14 cellular contexts compared by ENCODE assay signal in the genomic region with DNA sequence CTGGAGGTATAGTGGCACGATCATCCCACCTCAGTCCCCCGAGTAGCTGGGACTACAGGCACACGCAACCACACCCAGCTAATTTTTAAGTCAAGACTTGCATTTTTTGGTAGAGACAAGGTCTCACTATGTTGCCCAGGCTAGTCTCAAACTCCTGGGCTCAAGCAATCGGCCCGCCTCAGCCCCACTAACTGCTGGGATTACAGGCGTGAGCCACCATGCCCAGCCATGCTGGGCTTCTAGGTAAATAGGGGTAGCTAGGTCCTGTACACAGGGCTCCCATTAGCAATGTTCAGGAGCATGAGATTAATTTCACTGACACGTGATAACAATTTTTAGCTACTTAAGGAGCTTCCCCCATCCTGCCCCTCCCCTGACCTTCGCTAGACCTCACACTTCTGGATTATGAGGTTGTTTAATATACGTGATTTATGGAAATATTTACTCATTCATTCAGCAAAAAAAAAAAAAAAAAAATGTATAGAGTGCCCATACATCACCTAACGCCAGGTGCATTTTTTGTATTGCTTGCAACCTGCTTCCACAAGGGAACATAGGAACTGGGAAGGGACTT. TPM values are rescaled to one million over a fixed set of nuclear protein-coding genes. Genes with fewer than 3 reads are reported as not detected.
DNase-seq lines count a peak whose midpoint lies in the region; ATAC-seq lines count a peak whose summit lies in the region.
"Had no signal": no experiment of that assay in that cellular context is flagged by ENCODE, and none has a peak within 500 bp of the region (broad histone marks: within the 10 kb centered on the region; RNA-seq: fewer than 3 reads in every experiment).

No MANE protein-coding gene starts in this region.

- peak overlapping the region; percentile 80 for H3K27ac Mint-ChIP-seq in activated CD8-positive, alpha-beta memory T cell treated with anti-CD3 and anti-CD28 coated beads, Interleukin-2, amount 10 ng/mL, durations not matched to agents 7 days and 5 days
- peak overlapping the region; percentile 96 for H3K27ac Mint-ChIP-seq in activated naive CD8-positive, alpha-beta T cell treated with anti-CD3 and anti-CD28 coated beads, Interleukin-2, amount 50 U/mL, for 24 hours
- H3K27ac Mint-ChIP-seq in stimulated activated effector memory CD8-positive, alpha-beta T cell treated with anti-CD3 and anti-CD28 coated beads, Interleukin-12 subunit alpha, Interleukin-12 subunit beta, amount 100 ng/mL, for 72 hours = peak overlapping the region; percentile 60

- H3K4me3 Mint-ChIP-seq in activated CD8-positive, alpha-beta memory T cell treated with anti-CD3 and anti-CD28 coated beads, Interleukin-2, amount 10 ng/mL, durations not matched to agents 7 days and 5 days = peak overlapping the region; percentile 39
- peak overlapping the region; percentile 75 for H3K4me3 Mint-ChIP-seq in activated naive CD8-positive, alpha-beta T cell treated with anti-CD3 and anti-CD28 coated beads, Interleukin-2, amount 50 U/mL, for 24 hours
- peak overlapping the region; percentile 39 for H3K4me3 Mint-ChIP-seq in stimulated activated effector memory CD8-positive, alpha-beta T cell treated with anti-CD3 and anti-CD28 coated beads, Interleukin-12 subunit alpha, Interleukin-12 subunit beta, amount 100 ng/mL, for 72 hours

- H3K27me3 Mint-ChIP-seq in activated CD8-positive, alpha-beta memory T cell treated with anti-CD3 and anti-CD28 coated beads, Interleukin-2, amount 10 ng/mL, durations not matched to agents 7 days and 5 days = no peaks in the 10 kb centered on the region
- H3K27me3 Mint-ChIP-seq in activated naive CD8-positive, alpha-beta T cell treated with anti-CD3 and anti-CD28 coated beads, Interleukin-2, amount 50 U/mL, for 24 hours = no peaks in the 10 kb centered on the region

- no peaks in the 10 kb centered on the region for H3K36me3 ChIP-seq in KOPT-K1 (ENCODE audit: insufficient read depth, low read length)

- DNase-seq in activated CD8-positive, alpha-beta memory T cell treated with anti-CD3 and anti-CD28 coated beads, Interleukin-2, amount 10 ng/mL, durations not matched to agents 7 days and 5 days = no peak
- DNase-seq in activated CD8-positive, alpha-beta memory T cell treated with anti-CD3 and anti-CD28 coated beads, Interleukin-2, amount 50 U/mL, for 4 hours = no peak
- DNase-seq in activated naive CD8-positive, alpha-beta T cell treated with anti-CD3 and anti-CD28 coated beads, Interleukin-2, amount 50 U/mL, for 24 hours = no peak
- no peak for DNase-seq in stimulated activated effector memory CD8-positive, alpha-beta T cell treated with anti-CD3 and anti-CD28 coated beads, Interleukin-12 subunit alpha, Interleukin-12 subunit beta, amount 100 ng/mL, for 72 hours (ENCODE audit: low spot score in 2 of 2)
- no peak for DNase-seq in hippocampal formation (lab: John Stamatoyannopoulos, UW)
- DNase-seq in HPDE6-E6E7 (ENCODE audit: extremely low spot score) = no peak
- no peak for DNase-seq in epidermal melanocyte (ENCODE audit: insufficient read length, low spot score)
- DNase-seq: body of pancreas, DMS79, NCI-H2081 had no signal

- peak overlapping the region; percentile 33 for H3K27ac ChIP-seq in KOPT-K1 (ENCODE audit: low read depth, low read length, poor library complexity, severe bottlenecking)
- H3K27ac ChIP-seq: body of pancreas had no signal

- peaks cover 53% of the 10 kb centered on the region for H3K4me1 Mint-ChIP-seq in activated CD8-positive, alpha-beta memory T cell treated with anti-CD3 and anti-CD28 coated beads, Interleukin-2, amount 10 ng/mL, durations not matched to agents 7 days and 5 days
- H3K4me1 Mint-ChIP-seq in activated naive CD8-positive, alpha-beta T cell treated with anti-CD3 and anti-CD28 coated beads, Interleukin-2, amount 50 U/mL, for 24 hours = peaks cover 91% of the 10 kb centered on the region
- peaks cover 68% of the 10 kb centered on the region for H3K4me1 Mint-ChIP-seq in stimulated activated effector memory CD8-positive, alpha-beta T cell treated with anti-CD3 and anti-CD28 coated beads, Interleukin-12 subunit alpha, Interleukin-12 subunit beta, amount 100 ng/mL, for 72 hours

- H3K9me3 Mint-ChIP-seq in activated CD8-positive, alpha-beta memory T cell treated with anti-CD3 and anti-CD28 coated beads, Interleukin-2, amount 10 ng/mL, durations not matched to agents 7 days and 5 days (ENCODE audit: low read depth) = no peaks in the 10 kb centered on the region
- H3K9me3 Mint-ChIP-seq in activated naive CD8-positive, alpha-beta T cell treated with anti-CD3 and anti-CD28 coated beads, Interleukin-2, amount 50 U/mL, for 24 hours = no peaks in the 10 kb centered on the region
- H3K9me3 Mint-ChIP-seq in stimulated activated effector memory CD8-positive, alpha-beta T cell treated with anti-CD3 and anti-CD28 coated beads, Interleukin-12 subunit alpha, Interleukin-12 subunit beta, amount 100 ng/mL, for 72 hours = no peaks in the 10 kb centered on the region

- no peaks in the 10 kb centered on the region for H3K9me3 ChIP-seq in KOPT-K1 (ENCODE audit: insufficient read depth, low read length, poor library complexity, severe bottlenecking)
- H3K9me3 ChIP-seq: body of pancreas had no signal

- no peak for ATAC-seq in activated CD8-positive, alpha-beta memory T cell treated with anti-CD3 and anti-CD28 coated beads, Interleukin-2, amount 10 ng/mL, durations not matched to agents 7 days and 5 days
- ATAC-seq in activated naive CD8-positive, alpha-beta T cell treated with anti-CD3 and anti-CD28 coated beads, Interleukin-2, amount 50 U/mL, for 24 hours = peak; percentile 30
- no peak for ATAC-seq in stimulated activated effector memory CD8-positive, alpha-beta T cell treated with anti-CD3 and anti-CD28 coated beads, Interleukin-12 subunit alpha, Interleukin-12 subunit beta, amount 100 ng/mL, for 72 hours
- ATAC-seq: body of pancreas, left colon had no signal

- CTCF ChIA-PET in activated CD8-positive, alpha-beta memory T cell treated with anti-CD3 and anti-CD28 coated beads, Interleukin-2, amount 10 ng/mL, durations not matched to agents 7 days and 5 days (lab: Charles Lee) = interaction anchor here (1.0 to 2.2 kb wide), 10 partner anchors 9 to 331 kb away, joined by 3 to 19 read pairs (median 4); no protein-coding TSS in a partner anchor

- no peaks in the 10 kb centered on the region for H3K36me3 Mint-ChIP-seq in activated CD8-positive, alpha-beta memory T cell treated with anti-CD3 and anti-CD28 coated beads, Interleukin-2, amount 10 ng/mL, durations not matched to agents 7 days and 5 days
- H3K36me3 Mint-ChIP-seq in activated naive CD8-positive, alpha-beta T cell treated with anti-CD3 and anti-CD28 coated beads, Interleukin-2, amount 50 U/mL, for 24 hours (ENCODE audit: low read depth) = no peaks in the 10 kb centered on the region
- no peaks in the 10 kb centered on the region for H3K36me3 Mint-ChIP-seq in stimulated activated effector memory CD8-positive, alpha-beta T cell treated with anti-CD3 and anti-CD28 coated beads, Interleukin-12 subunit alpha, Interleukin-12 subunit beta, amount 100 ng/mL, for 72 hours

RNA-seq across cellular contexts. Expression of gene TMEM272, which starts 19.2 kb away (rescaled TPM):
- under 1 TPM; 0.09 TPM for total RNA-seq in activated CD8-positive, alpha-beta memory T cell treated with anti-CD3 and anti-CD28 coated beads, Interleukin-2, amount 10 ng/mL, durations not matched to agents 7 days and 5 days
- total RNA-seq: body of pancreas, LHCN-M2 had no signal

RNA-seq across cellular contexts. Expression of gene DHRS12, which starts 21.8 kb away (rescaled TPM):
- total RNA-seq in activated CD8-positive, alpha-beta memory T cell treated with anti-CD3 and anti-CD28 coated beads, Interleukin-2, amount 10 ng/mL, durations not matched to agents 7 days and 5 days = 1 to 10 TPM; 6.0 to 6.6 TPM

RNA-seq across cellular contexts. Expression of gene CCDC70, which starts 36.0 kb away (rescaled TPM):
- total RNA-seq in activated CD8-positive, alpha-beta memory T cell treated with anti-CD3 and anti-CD28 coated beads, Interleukin-2, amount 10 ng/mL, durations not matched to agents 7 days and 5 days = not detected
- total RNA-seq: body of pancreas, left colon, LHCN-M2, omental fat pad had no signal
